Comparison of ENCODE assay signal across 25 cellular contexts in genomic region chr19:2355168-2356035, GRCh38. TPM values are rescaled to one million over a fixed set of nuclear protein-coding genes. Genes with fewer than 3 reads are reported as not detected.
DNase-seq lines count a peak whose midpoint lies in the region; ATAC-seq and TF ChIP-seq lines count a peak whose summit lies in the region.
"Had no signal": no experiment of that assay in that cellular context is flagged by ENCODE, and none has a peak within 500 bp of the region (broad histone marks: within the 10 kb centered on the region; RNA-seq: fewer than 3 reads in every experiment).

No MANE protein-coding gene starts in this region.

- peaks cover 3% of the 10 kb centered on the region for H3K36me3 ChIP-seq in endodermal cell (ENCODE audit: control insufficient read depth, insufficient read depth, low read length)
- H3K36me3 ChIP-seq in gastrocnemius medialis = peaks cover 0 to 25% of the 10 kb centered on the region in 2 donors

- H3K27me3 ChIP-seq in endodermal cell (ENCODE audit: control insufficient read depth, insufficient read depth, low read length, poor library complexity, severe bottlenecking) (peaks cover 20% of the 10 kb centered on the region), gastrocnemius medialis (peaks cover 2 to 7% (median 6%) of the 10 kb centered on the region in 3 donors)

- DNase-seq in Daoy (ENCODE audit: low read depth) (peak; percentile 64), NCI-H2196 (lab: John Stamatoyannopoulos, UW; ENCODE audit: unreplicated experiment) (peak; percentile 11), endodermal cell (peak; percentile 31), gastrocnemius medialis (peak; percentile 55 to 76), dedifferentiated amniotic fluid mesenchymal stem cell (ENCODE audit: extremely low spot score) (no peak)
- DNase-seq: activated CD4-positive, alpha-beta T cell treated with anti-CD3 and anti-CD28 coated beads, Interleukin-2, amount 50 U/mL, for 4 hours; activated naive CD4-positive, alpha-beta T cell treated with Interleukin-2 at 50 U/mL for 16 hours; activated T-cell treated with anti-CD3 and anti-CD28 coated beads for 4 hours; aorta; effector memory CD8-positive, alpha-beta T cell; hippocampal formation; islet precursor cell; NCI-H1105 treated with DMSO at 0.1 percent for 48 hours; NCI-H526 treated with DMSO at 0.1 percent for 48 hours; stimulated activated naive B cell treated with anti-CD40 and anti-IgM and Interleukin-4, amounts not matched to agents 10 μg/mL and 1 μg/mL and 100 μg/mL, for 72 hours; tibial artery; WERI-Rb-1 had no signal

- H3K27ac Mint-ChIP-seq in endodermal cell = no peak overlapping the region
- H3K27ac Mint-ChIP-seq: effector memory CD8-positive, alpha-beta T cell; stimulated activated naive B cell treated with anti-CD40 and anti-IgM and Interleukin-4, amounts not matched to agents 10 μg/mL and 1 μg/mL and 100 μg/mL, for 72 hours; T-helper 1 cell treated with Interleukin-12 subunit alpha and Interleukin-12 subunit beta and Interleukin-4 antibody, amounts not matched to agents 30 μg/mL and 1 μg/mL, for 36 hours had no signal

- H3K4me3 Mint-ChIP-seq in endodermal cell = no peak overlapping the region
- H3K4me3 Mint-ChIP-seq: effector memory CD8-positive, alpha-beta T cell; GM23338; stimulated activated naive B cell treated with anti-CD40 and anti-IgM and Interleukin-4, amounts not matched to agents 10 μg/mL and 1 μg/mL and 100 μg/mL, for 72 hours; T-helper 1 cell treated with Interleukin-12 subunit alpha and Interleukin-12 subunit beta and Interleukin-4 antibody, amounts not matched to agents 30 μg/mL and 1 μg/mL, for 36 hours had no signal

- in situ Hi-C loops in gastrocnemius medialis (cut with MboI; ENCODE audit: low sequenced_read_pairs in 4 of 4) = no loop called here

- TF ChIP-seq POLR2A in gastrocnemius medialis (IDR thresholded peaks at IDR 0.05) = no peak

- ATAC-seq in gastrocnemius medialis = peak; percentile 79 to 92
- ATAC-seq in GM18870 (IDR thresholded peaks at IDR 0.05; ENCODE audit: unreplicated experiment) = no peak
- no peak for ATAC-seq in GM18519 (IDR thresholded peaks at IDR 0.05; ENCODE audit: low FRiP score, unreplicated experiment)
- ATAC-seq: effector memory CD8-positive, alpha-beta T cell; GM23338; right cardiac atrium; stimulated activated naive B cell treated with anti-CD40 and anti-IgM and Interleukin-4, amounts not matched to agents 10 μg/mL and 1 μg/mL and 100 μg/mL, for 72 hours had no signal

- H3K4me1 ChIP-seq in endodermal cell (ENCODE audit: control insufficient read depth, insufficient read depth, low read length) (no peaks in the 10 kb centered on the region), gastrocnemius medialis (peaks cover 0 to 6% of the 10 kb centered on the region in 2 donors)
- H3K4me1 ChIP-seq: BE2C, tibial artery had no signal

- intact Hi-C loops in gastrocnemius medialis (cut with DNase I; ENCODE audit: low total_unique reads) = no loop called here

- H3K27me3 Mint-ChIP-seq in endodermal cell (ENCODE audit: insufficient read depth) = peaks cover 13% of the 10 kb centered on the region

- WGBS in endodermal cell (ENCODE audit: insufficient coverage in 1 of 2, insufficient read length in 1 of 2), 2 experiments = 87 to 90% methylated on average over 23 to 24 of the region's 24 CpGs

- TF ChIP-seq CTCF in endodermal cell (conservative IDR thresholded peaks at IDR 0.05) = no peak
- no peak for TF ChIP-seq CTCF in gastrocnemius medialis (IDR thresholded peaks at IDR 0.05 in 4 of 5, conservative IDR thresholded peaks at IDR 0.05 in 1 of 5)

- peaks cover 2% of the 10 kb centered on the region for H3K36me3 Mint-ChIP-seq in endodermal cell (ENCODE audit: low read depth)

- no peaks in the 10 kb centered on the region for H3K4me1 Mint-ChIP-seq in endodermal cell

- no peaks in the 10 kb centered on the region for H3K9me3 Mint-ChIP-seq in endodermal cell
- H3K9me3 Mint-ChIP-seq: effector memory CD8-positive, alpha-beta T cell; GM23338; T-helper 1 cell treated with Interleukin-12 subunit alpha and Interleukin-12 subunit beta and Interleukin-4 antibody, amounts not matched to agents 30 μg/mL and 1 μg/mL, for 36 hours had no signal

- H3K27ac ChIP-seq in endodermal cell (ENCODE audit: low read depth, low read length) (no peak overlapping the region), gastrocnemius medialis (peak overlapping the region in 1 of 4 donors; percentile 37)
- H3K27ac ChIP-seq: tibial artery, WERI-Rb-1 had no signal

- H3K4me3 ChIP-seq in endodermal cell (ENCODE audit: low read length) (no peak overlapping the region), gastrocnemius medialis (no peak overlapping the region)
- H3K4me3 ChIP-seq: GM23338, lung, tibial artery had no signal

- H3K9me3 ChIP-seq in endodermal cell (ENCODE audit: control insufficient read depth, low read length) (no peaks in the 10 kb centered on the region), gastrocnemius medialis (no peaks in the 10 kb centered on the region)
- H3K9me3 ChIP-seq: BE2C, tibial artery had no signal

- no peak overlapping the region for H3K9ac ChIP-seq in endodermal cell (ENCODE audit: extremely low read depth, low read length, poor library complexity, severe bottlenecking)

RNA-seq across cellular contexts. Expression of gene TMPRSS9, which starts 4.7 kb away (rescaled TPM):
- total RNA-seq in Daoy (2014; rRNA removed; shearing (Covaris generic)) = not detected in 2 replicates
- total RNA-seq in endodermal cell (1 to 10 TPM in 1 of 2 donors, under 1 TPM in 1; 0.73 to 1.2 TPM), gastrocnemius medialis (not detected)
- 1.2 TPM for polyA plus RNA-seq in endodermal cell (2013, experiment 1 of 2)
- polyA plus RNA-seq in endodermal cell (2013, experiment 2 of 2) = 1.2 TPM
- polyA plus RNA-seq: aorta, right cardiac atrium had no signal

RNA-seq across cellular contexts. Expression of gene SPPL2B, which starts 26.9 kb away (rescaled TPM):
- 19.3 and 24.4 TPM in 2 replicates for total RNA-seq in Daoy (2014; rRNA removed; shearing (Covaris generic))
- total RNA-seq in endodermal cell = 100 to 1,000 TPM; 115 to 118 TPM
- 88.6 TPM for polyA plus RNA-seq in endodermal cell (2013, experiment 1 of 2)
- 73.4 TPM for polyA plus RNA-seq in endodermal cell (2013, experiment 2 of 2)
- 10 to 100 TPM; 18.1 to 27.7 (median 23.2) TPM for total RNA-seq in gastrocnemius medialis

RNA-seq across cellular contexts. Expression of gene LSM7, which starts 27.0 kb away (rescaled TPM):
- total RNA-seq in Daoy (2014; rRNA removed; shearing (Covaris generic)) = 363 and 380 TPM in 2 replicates
- total RNA-seq in endodermal cell (100 to 1,000 TPM; 141 to 149 TPM), gastrocnemius medialis (100 to 1,000 TPM in 1 of 4 donors, 10 to 100 TPM in 3; 70.0 to 109 (median 77.5) TPM)
- polyA plus RNA-seq in endodermal cell (2013, experiment 1 of 2) = 215 TPM
- polyA plus RNA-seq in endodermal cell (2013, experiment 2 of 2) = 206 TPM

RNA-seq across cellular contexts. Expression of gene LINGO3, which starts 47.4 kb away (rescaled TPM):
- total RNA-seq in Daoy (2014; rRNA removed; shearing (Covaris generic)) = 0.23 and 0.24 TPM in 2 replicates
- total RNA-seq in endodermal cell (1 to 10 TPM in 1 of 2 donors, under 1 TPM in 1; 0.20 to 1.0 TPM), gastrocnemius medialis (not detected)
- polyA plus RNA-seq in endodermal cell (2013, experiment 1 of 2) = 2.3 TPM
- 1.9 TPM for polyA plus RNA-seq in endodermal cell (2013, experiment 2 of 2)
- total RNA-seq: aorta, chondrocyte, right cardiac atrium had no signal
- polyA plus RNA-seq: right cardiac atrium had no signal

Comparison
In these comparisons a context has a peak if more than half of its experiments do, and no peak if none do; other contexts are left out.
1. ATAC-seq: peak in gastrocnemius medialis (2 of 2); none in GM18870 (single experiment) and GM18519 (single experiment).